In genomic region chr12:55060470-55060869, GRCh38 we compare ENCODE assay signal across 10 cellular contexts. TPM values are rescaled to one million over a fixed set of nuclear protein-coding genes. Genes with fewer than 3 reads are reported as not detected.
DNase-seq lines count a peak whose midpoint lies in the region; ATAC-seq and TF ChIP-seq lines count a peak whose summit lies in the region.
"Had no signal": no experiment of that assay in that cellular context is flagged by ENCODE, and none has a peak within 500 bp of the region (broad histone marks: within the 10 kb centered on the region; RNA-seq: fewer than 3 reads in every experiment).

No MANE protein-coding gene starts in this region.

- H3K4me3 ChIP-seq in GM06990 (replicated peaks; ENCODE audit: low read depth, low read length), result no peak overlapping the region

- ATAC-seq in GM19395 (IDR thresholded peaks at IDR 0.05; ENCODE audit: unreplicated experiment) (peak; percentile 100), HG03159 (IDR thresholded peaks at IDR 0.05; ENCODE audit: unreplicated experiment) (peak; percentile 99)

- no peak for TF ChIP-seq CTCF in GM06990 (IDR thresholded peaks at IDR 0.05; ENCODE audit: insufficient read depth, low read length, poor library complexity, severe bottlenecking)

- DNase-seq in GM06990 (ENCODE audit: extremely low read depth, insufficient read length), result peak; percentile 52
- peak; percentile 56 to 63 for DNase-seq in activated T-cell treated with anti-CD3 and anti-CD28 coated beads, Interleukin-2, amount 50 U/mL, for 48 hours
- DNase-seq in 8988T, result no peak
- no peak for DNase-seq in anterior cingulate cortex (lab: John Stamatoyannopoulos, UW)
- no peak for DNase-seq in cerebellum (ENCODE audit: low spot score)
- no peak for DNase-seq in stimulated activated naive CD4-positive, alpha-beta T cell (lab: John Stamatoyannopoulos, UW)
- DNase-seq: activated CD4-positive, CD25-positive, alpha-beta regulatory T cell had no signal

- H3K27me3 ChIP-seq in GM06990 (replicated peaks; ENCODE audit: control insufficient read depth, insufficient read depth, low read length), result no peaks in the 10 kb centered on the region; the same call in 1 of the 2 replicates

- H3K36me3 ChIP-seq in GM06990 (ENCODE audit: control insufficient read depth, insufficient read depth, low read length), result no peaks in the 10 kb centered on the region

RNA-seq across cellular contexts. Expression of gene NEUROD4, which starts 40.7 kb away (rescaled TPM):
- 9.9 TPM for total RNA-seq in cerebellum
- total RNA-seq: glomerular endothelial cell had no signal

Comparison
In these comparisons a context has a peak if more than half of its experiments do, and no peak if none do; other contexts are left out.
1. DNase-seq: peak in GM06990 (single experiment) and activated T-cell treated with anti-CD3 and anti-CD28 coated beads, Interleukin-2, amount 50 U/mL, for 48 hours (2 of 2); none in 8988T (single experiment), anterior cingulate cortex (0 of 58), cerebellum (single experiment) and stimulated activated naive CD4-positive, alpha-beta T cell (0 of 6).